8 cellular contexts compared by ENCODE assay signal in genomic region chr10:102132193-102132562, GRCh38. TPM values are rescaled to one million over a fixed set of nuclear protein-coding genes. Genes with fewer than 3 reads are reported as not detected.
DNase-seq lines count a peak whose midpoint lies in the region; ATAC-seq, FAIRE-seq and TF ChIP-seq lines count a peak whose summit lies in the region.

No MANE protein-coding gene starts in this region.

- no peaks in the 10 kb centered on the region for H3K9me1 ChIP-seq in endothelial cell of umbilical vein (replicated peaks; ENCODE audit: control insufficient read depth, extremely low read depth, insufficient read depth, low read length)

- H3K36me3 Mint-ChIP-seq in CD4-positive, alpha-beta memory T cell, result peaks cover 0 to 19% of the 10 kb centered on the region in 2 donors

- H3K9ac ChIP-seq in endothelial cell of umbilical vein (replicated peaks; ENCODE audit: extremely low read depth, insufficient read depth, low read length), result no peak overlapping the region

- no peaks in the 10 kb centered on the region for H3K27me3 ChIP-seq in CD4-positive, alpha-beta memory T cell (ENCODE audit: insufficient read depth, low read length)
- no peaks in the 10 kb centered on the region for H3K27me3 ChIP-seq in endothelial cell of umbilical vein (ENCODE audit: control insufficient read depth in 2 of 2, insufficient read depth in 2 of 2, low read length in 2 of 2)
- no peaks in the 10 kb centered on the region for H3K27me3 ChIP-seq in neutrophil

- TF ChIP-seq POLR2A in endothelial cell of umbilical vein (IDR thresholded peaks at IDR 0.05; ENCODE audit: low read depth, low read length), result no peak

- H3K4me3 ChIP-seq in CD4-positive, alpha-beta memory T cell (ENCODE audit: low read length in 2 of 2), result peak overlapping the region in 1 of 2 donors; percentile 61
- H3K4me3 ChIP-seq in OCI-LY7 (ENCODE audit: low read depth, low read length, poor library complexity, severe bottlenecking) (peak overlapping the region; percentile 87), endothelial cell of umbilical vein (replicated peaks in 1 of 3; ENCODE audit: insufficient read depth in 1 of 3, low read depth in 1 of 3, low read length in 3 of 3) (peak overlapping the region in 1 of 3 experiments; percentile 82), neutrophil (ENCODE audit: low read depth in 1 of 2, low read length in 1 of 2) (peak overlapping the region; percentile 87 to 99)

- CTCF ChIA-PET in CD4-positive, alpha-beta memory T cell (lab: Charles Lee; ENCODE audit: partially characterized antibody), result interaction anchor here (0.6 to 2.1 kb wide), 18 partner anchors 9 to 581 kb away, joined by 3 to 17 read pairs (median 4); partner anchors contain the start of genes CUEDC2, ELOVL3 and NOLC1
- CTCF ChIA-PET in OCI-LY7 (lab: Charles Lee; ENCODE audit: unreplicated experiment), result no interaction called here
- CTCF ChIA-PET in endothelial cell of umbilical vein (lab: Charles Lee), result interaction anchor here (0.9 to 1.9 kb wide), 5 partner anchors 9 to 220 kb away, joined by 3 to 10 read pairs (median 3); no protein-coding TSS in a partner anchor
- CTCF ChIA-PET in HEK293T (lab: Yijun Ruan, JAX), result interaction anchor here (0.6 to 1.6 kb wide), 8 partner anchors 9 to 366 kb away, joined by 3 to 6 read pairs (median 4); no protein-coding TSS in a partner anchor

- peaks cover 27 to 44% (median 36%) of the 10 kb centered on the region in 4 donors for H3K4me1 Mint-ChIP-seq in CD4-positive, alpha-beta memory T cell

- H3K27ac Mint-ChIP-seq in CD4-positive, alpha-beta memory T cell, result peak overlapping the region; percentile 92 to 99 (median 96)

- no peaks in the 10 kb centered on the region for H3K9me2 ChIP-seq in OCI-LY7 (ENCODE audit: insufficient read depth, low read length)

- TF ChIP-seq CTCF in OCI-LY7 (conservative IDR thresholded peaks at IDR 0.05; ENCODE audit: low read length) (no peak), endothelial cell of umbilical vein (IDR thresholded peaks at IDR 0.05; ENCODE audit: extremely low read depth in 1 of 2, insufficient read depth in 1 of 2, low read depth in 1 of 2, low read length in 2 of 2) (no peak), neutrophil (IDR thresholded peaks at IDR 0.05) (no peak)

- ATAC-seq in activated CD4-positive, CD25-positive, alpha-beta regulatory T cell treated with anti-CD3 and anti-CD28 coated beads, Interleukin-2, amount 50 U/mL, for 24 hours, result no peak

- H3K4me2 ChIP-seq in OCI-LY7 (ENCODE audit: low read length) (peak overlapping the region; percentile 73), endothelial cell of umbilical vein (ENCODE audit: insufficient read depth, low read length) (peak overlapping the region; percentile 33)

- dilution Hi-C loops in endothelial cell of umbilical vein (cut with MboI; ENCODE audit: extremely low pct_ligation_motif_present, low sequenced_read_pairs), result no loop called here

- peaks cover 38% of the 10 kb centered on the region for H3K4me1 ChIP-seq in CD4-positive, alpha-beta memory T cell (ENCODE audit: insufficient read depth, low read length)
- peaks cover 44% of the 10 kb centered on the region for H3K4me1 ChIP-seq in OCI-LY7 (ENCODE audit: insufficient read depth, low read length, poor library complexity, severe bottlenecking)
- H3K4me1 ChIP-seq in endothelial cell of umbilical vein (ENCODE audit: control insufficient read depth, extremely low read depth, insufficient read depth, low read length), result peaks cover 20% of the 10 kb centered on the region
- peaks cover 22 to 24% of the 10 kb centered on the region in 2 experiments for H3K4me1 ChIP-seq in neutrophil (ENCODE audit: control insufficient read depth in 1 of 2, insufficient read depth in 1 of 2, low read depth in 1 of 2, low read length in 1 of 2)

- H2AFZ ChIP-seq in OCI-LY7 (ENCODE audit: low read length) (peak overlapping the region; percentile 93), endothelial cell of umbilical vein (ENCODE audit: low read depth, low read length) (peak overlapping the region; percentile 35)

- H3K79me2 ChIP-seq in OCI-LY7 (ENCODE audit: insufficient read depth, low read depth, low read length), result peaks cover 43% of the 10 kb centered on the region
- peaks cover 42% of the 10 kb centered on the region for H3K79me2 ChIP-seq in endothelial cell of umbilical vein (ENCODE audit: control insufficient read depth, insufficient read depth, low read length)

- peaks cover 0 to 2% (median 0%) of the 10 kb centered on the region in 8 donors for H3K9me3 Mint-ChIP-seq in CD4-positive, alpha-beta memory T cell

- POLR2A ChIA-PET in CD4-positive, alpha-beta memory T cell (lab: Charles Lee; ENCODE audit: partially characterized antibody), result interaction anchor here (0.8 to 3.2 kb wide), 9 partner anchors 11 to 314 kb away, joined by 3 to 24 read pairs (median 6); partner anchors contain the start of genes LDB1, NOLC1 and OGA
- POLR2A ChIA-PET in OCI-LY7 (lab: Charles Lee), result interaction anchor here (0.5 to 2.3 kb wide), 5 partner anchors 10 to 1433 kb away, joined by 3 to 11 read pairs (median 3); no protein-coding TSS in a partner anchor
- POLR2A ChIA-PET in endothelial cell of umbilical vein (lab: Charles Lee), result interaction anchor here (0.8 kb wide), 1 partner anchor 20 kb away, joined by 3 read pairs; the partner anchor contains the start of gene NOLC1
- POLR2A ChIA-PET in HEK293T (lab: Yijun Ruan, JAX), result interaction anchor here (0.6 to 2.0 kb wide), 4 partner anchors 17 to 29 kb away, joined by 3 to 5 read pairs (median 4); partner anchors contain the start of gene NOLC1

- peak overlapping the region; percentile 88 for H3K27ac ChIP-seq in CD4-positive, alpha-beta memory T cell (ENCODE audit: low read depth, low read length)
- peak overlapping the region; percentile 65 for H3K27ac ChIP-seq in OCI-LY7 (ENCODE audit: low read depth, low read length, poor library complexity, severe bottlenecking)
- no peak overlapping the region for H3K27ac ChIP-seq in endothelial cell of umbilical vein (ENCODE audit: insufficient read depth, low read depth, low read length)
- peak overlapping the region; percentile 84 for H3K27ac ChIP-seq in neutrophil

- H3K9me3 ChIP-seq in CD4-positive, alpha-beta memory T cell (ENCODE audit: control insufficient read depth in 1 of 2, low read length in 2 of 2), result no peaks in the 10 kb centered on the region
- H3K9me3 ChIP-seq in OCI-LY7 (ENCODE audit: low read length) (no peaks in the 10 kb centered on the region), endothelial cell of umbilical vein (replicated peaks; ENCODE audit: control insufficient read depth, insufficient read depth, low read length) (no peaks in the 10 kb centered on the region), neutrophil (no peaks in the 10 kb centered on the region)

- H4K20me1 ChIP-seq in OCI-LY7 (ENCODE audit: insufficient read depth, low read length) (peaks cover 22% of the 10 kb centered on the region), endothelial cell of umbilical vein (replicated peaks; ENCODE audit: control insufficient read depth, extremely low read depth, insufficient read depth, low read length) (peaks cover 2% of the 10 kb centered on the region)

- no peaks in the 10 kb centered on the region for H3K27me3 Mint-ChIP-seq in CD4-positive, alpha-beta memory T cell

- intact Hi-C loops in CD4-positive, alpha-beta memory T cell (cut with micrococcal nuclease), result loop anchor here (1.0 to 5.0 kb wide), 12 partner anchors 12 to 510 kb away; partner anchors contain the start of genes ACTR1A, ARMH3, ELOVL3 and GBF1
- intact Hi-C loops in OCI-LY7 (cut with micrococcal nuclease; ENCODE audit: unreplicated experiment) (loop anchor here (1.0 to 5.0 kb wide), 2 partner anchors 12 to 515 kb away; partner anchors contain the start of gene LDB1), endothelial cell of umbilical vein (cut with micrococcal nuclease) (loop anchor here (1.0 to 2.0 kb wide), 3 partner anchors 12 to 313 kb away; partner anchors contain the start of genes LDB1, NOLC1 and OGA)

- no peak for DNase-seq in CD4-positive, alpha-beta memory T cell
- DNase-seq in OCI-LY7 (ENCODE audit: low spot score) (no peak), endothelial cell of umbilical vein (ENCODE audit: low read depth, low spot score) (no peak), HEK293T (ENCODE audit: extremely low spot score) (no peak), NCI-H510A treated with DMSO at 0.1 percent for 48 hours (lab: John Stamatoyannopoulos, UW) (no peak), GOT3 (lab: John Stamatoyannopoulos, UW) (no peak)

- H3K36me3 ChIP-seq in CD4-positive, alpha-beta memory T cell (ENCODE audit: insufficient read depth, low read length), result no peaks in the 10 kb centered on the region
- H3K36me3 ChIP-seq in OCI-LY7 (ENCODE audit: insufficient read depth, low read length) (peaks cover 37% of the 10 kb centered on the region), endothelial cell of umbilical vein (ENCODE audit: control insufficient read depth in 2 of 2, extremely low read depth in 1 of 2, insufficient read depth in 2 of 2, low read length in 2 of 2) (no peaks in the 10 kb centered on the region), neutrophil (no peaks in the 10 kb centered on the region)

- no peak for FAIRE-seq in endothelial cell of umbilical vein (lab: Jason Lieb, UNC)

- H3K4me3 Mint-ChIP-seq in CD4-positive, alpha-beta memory T cell, result peak overlapping the region; percentile 92 to 99 (median 96)

- BruUV-seq in OCI-LY7 (replicated peaks; lab: Mats Ljungman, UMichigan) (no TSS peak), endothelial cell of umbilical vein (replicated peaks; lab: Mats Ljungman, UMichigan) (no TSS peak)

RNA-seq across cellular contexts. Expression of gene PPRC1, which starts 0.7 kb away (rescaled TPM):
- 10 to 100 TPM; 38.9 to 39.8 TPM for total RNA-seq in CD4-positive, alpha-beta memory T cell
- polyA plus RNA-seq in CD4-positive, alpha-beta memory T cell, result 10 to 100 TPM in 1 of 2 donors, 1 to 10 TPM in 1; 6.4 to 20.3 TPM
- total RNA-seq in OCI-LY7 (2014; rRNA removed; shearing (Covaris generic)), result 29.8 and 47.1 TPM in 2 replicates
- total RNA-seq in OCI-LY7 (2022), result 70.0 and 77.2 TPM in 2 replicates
- total RNA-seq in endothelial cell of umbilical vein, result 49.9 and 52.9 TPM in 2 replicates
- 26.1 and 27.0 TPM in 2 replicates for polyA plus RNA-seq in endothelial cell of umbilical vein
- 21.3 and 22.0 TPM in 2 replicates for polyA plus RNA-seq in endothelial cell of umbilical vein (2011; cell fraction: cytosol; rRNA removed)
- polyA plus RNA-seq in endothelial cell of umbilical vein (2011; cell fraction: nucleus; rRNA removed), result 79.9 and 81.1 TPM in 2 replicates
- 33.8 and 34.1 TPM in 2 replicates for polyA plus RNA-seq in endothelial cell of umbilical vein (2012)
- 46.1 and 48.0 TPM in 2 replicates for polyA minus RNA-seq in endothelial cell of umbilical vein
- polyA minus RNA-seq in endothelial cell of umbilical vein (2011; cell fraction: cytosol; rRNA and poly(A)+ RNA removed), result 24.3 TPM
- polyA minus RNA-seq in endothelial cell of umbilical vein (2011; cell fraction: nucleus; rRNA and poly(A)+ RNA removed), result 34.3 and 47.4 TPM in 2 replicates

RNA-seq across cellular contexts. Expression of gene LDB1, which starts 12.0 kb away (rescaled TPM):
- total RNA-seq in CD4-positive, alpha-beta memory T cell, result 100 to 1,000 TPM; 131 to 135 TPM
- polyA plus RNA-seq in CD4-positive, alpha-beta memory T cell, result 10 to 100 TPM in 1 of 2 donors, 1 to 10 TPM in 1; 10.0 to 48.6 TPM
- total RNA-seq in OCI-LY7 (2014; rRNA removed; shearing (Covaris generic)), result 50.8 and 58.6 TPM in 2 replicates
- 60.9 and 64.8 TPM in 2 replicates for total RNA-seq in OCI-LY7 (2022)
- total RNA-seq in endothelial cell of umbilical vein, result 65.7 and 67.7 TPM in 2 replicates
- polyA plus RNA-seq in endothelial cell of umbilical vein, result 137 and 149 TPM in 2 replicates
- polyA plus RNA-seq in endothelial cell of umbilical vein (2011; cell fraction: cytosol; rRNA removed), result 73.3 and 78.4 TPM in 2 replicates
- polyA plus RNA-seq in endothelial cell of umbilical vein (2011; cell fraction: nucleus; rRNA removed), result 307 and 369 TPM in 2 replicates
- 64.8 and 70.6 TPM in 2 replicates for polyA plus RNA-seq in endothelial cell of umbilical vein (2012)
- 153 and 184 TPM in 2 replicates for polyA minus RNA-seq in endothelial cell of umbilical vein
- 33.7 TPM for polyA minus RNA-seq in endothelial cell of umbilical vein (2011; cell fraction: cytosol; rRNA and poly(A)+ RNA removed)
- 78.4 and 81.0 TPM in 2 replicates for polyA minus RNA-seq in endothelial cell of umbilical vein (2011; cell fraction: nucleus; rRNA and poly(A)+ RNA removed)

RNA-seq across cellular contexts. Expression of gene NOLC1, which starts 20.0 kb away (rescaled TPM):
- total RNA-seq in CD4-positive, alpha-beta memory T cell, result 10 to 100 TPM; 63.7 to 71.6 TPM
- 10 to 100 TPM; 20.0 to 75.0 TPM for polyA plus RNA-seq in CD4-positive, alpha-beta memory T cell
- total RNA-seq in OCI-LY7 (2014; rRNA removed; shearing (Covaris generic)), result 93.5 and 120 TPM in 2 replicates
- 131 and 152 TPM in 2 replicates for total RNA-seq in OCI-LY7 (2022)
- 68.2 and 73.1 TPM in 2 replicates for total RNA-seq in endothelial cell of umbilical vein
- polyA plus RNA-seq in endothelial cell of umbilical vein, result 26.0 and 32.1 TPM in 2 replicates
- polyA plus RNA-seq in endothelial cell of umbilical vein (2011; cell fraction: cytosol; rRNA removed), result 54.2 and 70.4 TPM in 2 replicates
- polyA plus RNA-seq in endothelial cell of umbilical vein (2011; cell fraction: nucleus; rRNA removed), result 60.0 and 83.8 TPM in 2 replicates
- 69.4 and 83.2 TPM in 2 replicates for polyA plus RNA-seq in endothelial cell of umbilical vein (2012)
- 29.8 and 32.6 TPM in 2 replicates for polyA minus RNA-seq in endothelial cell of umbilical vein
- polyA minus RNA-seq in endothelial cell of umbilical vein (2011; cell fraction: cytosol; rRNA and poly(A)+ RNA removed), result 116 TPM
- polyA minus RNA-seq in endothelial cell of umbilical vein (2011; cell fraction: nucleus; rRNA and poly(A)+ RNA removed), result 10.9 and 13.1 TPM in 2 replicates
